ENCODE assay signal across 1 cellular context in genomic region chr1:62621907-62622306, GRCh38.
TF ChIP-seq lines count a peak whose summit lies in the region.

No MANE protein-coding gene starts in this region.

TF ChIP-seq in HepG2, 621 proteins besides CTCF, POLR2A, EP300 and RAD21 (continued from another document and continues in another):
- TF ChIP-seq ETS1 (CRISPR knock-in tag; IDR thresholded peaks at IDR 0.05) (no peak), BATF2 (CRISPR knock-in tag; IDR thresholded peaks at IDR 0.05) (0 out of 2 replicates have a peak, but pooled peaks have one; percentile 47), ZMYM3 (CRISPR knock-in tag; IDR thresholded peaks at IDR 0.05) (peak; percentile 62; the same call in 1 of the 2 replicates), ZNF350 (CRISPR knock-in tag; IDR thresholded peaks at IDR 0.05; ENCODE audit: borderline replicate concordance, low read depth) (no peak), ZXDC (CRISPR knock-in tag; IDR thresholded peaks at IDR 0.05) (no peak), ZNF3 (CRISPR knock-in tag; IDR thresholded peaks at IDR 0.05) (0 out of 2 replicates have a peak, but pooled peaks have one; percentile 60), AGO1 (IDR thresholded peaks at IDR 0.05; ENCODE audit: low read depth, low read length, poor library complexity, severe bottlenecking) (no peak), SKI (IDR thresholded peaks at IDR 0.05; ENCODE audit: partially characterized antibody) (peak; percentile 45), ASH2L (IDR thresholded peaks at IDR 0.05; ENCODE audit: insufficient read length, low read depth, low read length) (peak; percentile 31), GABPB1 (CRISPR knock-in tag; IDR thresholded peaks at IDR 0.05) (peak; percentile 41; the same call in 1 of the 2 replicates), RNF2 (conservative IDR thresholded peaks at IDR 0.05; ENCODE audit: low read depth) (no peak), ZBTB4 (CRISPR knock-in tag; IDR thresholded peaks at IDR 0.05; ENCODE audit: borderline replicate concordance) (no peak), ZNF234 (CRISPR knock-in tag; conservative IDR thresholded peaks at IDR 0.05) (no peak), NFYB (CRISPR knock-in tag; IDR thresholded peaks at IDR 0.05) (peak; percentile 38; the same call in 1 of the 2 replicates), NPAS2 (CRISPR knock-in tag; IDR thresholded peaks at IDR 0.05; ENCODE audit: borderline replicate concordance) (no peak), BCL6 (CRISPR knock-in tag; IDR thresholded peaks at IDR 0.05) (peak; percentile 86), E2F2 (CRISPR knock-in tag; IDR thresholded peaks at IDR 0.05; ENCODE audit: borderline replicate concordance) (no peak), ZNF83 (CRISPR knock-in tag; IDR thresholded peaks at IDR 0.05; ENCODE audit: borderline replicate concordance) (no peak), GRHL1 (CRISPR knock-in tag; conservative IDR thresholded peaks at IDR 0.05) (no peak), ARNT2 (CRISPR knock-in tag; IDR thresholded peaks at IDR 0.05; ENCODE audit: low read depth) (peak; percentile 44; the same call in 1 of the 2 replicates), JUND (CRISPR knock-in tag; IDR thresholded peaks at IDR 0.05) (peak; percentile 94), SUZ12 (IDR thresholded peaks at IDR 0.05; ENCODE audit: low read depth, low read length) (no peak), ETV5 (CRISPR knock-in tag; IDR thresholded peaks at IDR 0.05; ENCODE audit: borderline replicate concordance) (no peak; the same call in 1 of the 2 replicates), PBX2 (CRISPR knock-in tag; IDR thresholded peaks at IDR 0.05) (no peak), KLF15 (CRISPR knock-in tag; IDR thresholded peaks at IDR 0.05; ENCODE audit: borderline replicate concordance) (no peak), REXO4 (CRISPR knock-in tag; IDR thresholded peaks at IDR 0.05; ENCODE audit: borderline replicate concordance) (no peak), DNMT1 (CRISPR knock-in tag; IDR thresholded peaks at IDR 0.05) (no peak), ATF6 (CRISPR knock-in tag; conservative IDR thresholded peaks at IDR 0.05) (no peak), KDM4B (CRISPR knock-in tag; IDR thresholded peaks at IDR 0.05) (peak; percentile 76), KDM3A (CRISPR knock-in tag; IDR thresholded peaks at IDR 0.05; ENCODE audit: low read depth) (peak; percentile 77; the same call in 1 of the 2 replicates), GABPA (IDR thresholded peaks at IDR 0.05; ENCODE audit: low read depth, low read length) (no peak), GABPA (CRISPR knock-in tag; IDR thresholded peaks at IDR 0.05; ENCODE audit: low read depth) (peak; percentile 44; the same call in 1 of the 2 replicates), XRCC5 (optimal IDR thresholded peaks at IDR 0.05; ENCODE audit: low read length) (no peak)
- TF ChIP-seq, protein P1, sequence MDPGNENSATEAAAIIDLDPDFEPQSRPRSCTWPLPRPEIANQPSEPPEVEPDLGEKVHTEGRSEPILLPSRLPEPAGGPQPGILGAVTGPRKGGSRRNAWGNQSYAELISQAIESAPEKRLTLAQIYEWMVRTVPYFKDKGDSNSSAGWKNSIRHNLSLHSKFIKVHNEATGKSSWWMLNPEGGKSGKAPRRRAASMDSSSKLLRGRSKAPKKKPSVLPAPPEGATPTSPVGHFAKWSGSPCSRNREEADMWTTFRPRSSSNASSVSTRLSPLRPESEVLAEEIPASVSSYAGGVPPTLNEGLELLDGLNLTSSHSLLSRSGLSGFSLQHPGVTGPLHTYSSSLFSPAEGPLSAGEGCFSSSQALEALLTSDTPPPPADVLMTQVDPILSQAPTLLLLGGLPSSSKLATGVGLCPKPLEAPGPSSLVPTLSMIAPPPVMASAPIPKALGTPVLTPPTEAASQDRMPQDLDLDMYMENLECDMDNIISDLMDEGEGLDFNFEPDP (CRISPR knock-in tag; conservative IDR thresholded peaks at IDR 0.05): no peak
- TF ChIP-seq, protein P2, sequence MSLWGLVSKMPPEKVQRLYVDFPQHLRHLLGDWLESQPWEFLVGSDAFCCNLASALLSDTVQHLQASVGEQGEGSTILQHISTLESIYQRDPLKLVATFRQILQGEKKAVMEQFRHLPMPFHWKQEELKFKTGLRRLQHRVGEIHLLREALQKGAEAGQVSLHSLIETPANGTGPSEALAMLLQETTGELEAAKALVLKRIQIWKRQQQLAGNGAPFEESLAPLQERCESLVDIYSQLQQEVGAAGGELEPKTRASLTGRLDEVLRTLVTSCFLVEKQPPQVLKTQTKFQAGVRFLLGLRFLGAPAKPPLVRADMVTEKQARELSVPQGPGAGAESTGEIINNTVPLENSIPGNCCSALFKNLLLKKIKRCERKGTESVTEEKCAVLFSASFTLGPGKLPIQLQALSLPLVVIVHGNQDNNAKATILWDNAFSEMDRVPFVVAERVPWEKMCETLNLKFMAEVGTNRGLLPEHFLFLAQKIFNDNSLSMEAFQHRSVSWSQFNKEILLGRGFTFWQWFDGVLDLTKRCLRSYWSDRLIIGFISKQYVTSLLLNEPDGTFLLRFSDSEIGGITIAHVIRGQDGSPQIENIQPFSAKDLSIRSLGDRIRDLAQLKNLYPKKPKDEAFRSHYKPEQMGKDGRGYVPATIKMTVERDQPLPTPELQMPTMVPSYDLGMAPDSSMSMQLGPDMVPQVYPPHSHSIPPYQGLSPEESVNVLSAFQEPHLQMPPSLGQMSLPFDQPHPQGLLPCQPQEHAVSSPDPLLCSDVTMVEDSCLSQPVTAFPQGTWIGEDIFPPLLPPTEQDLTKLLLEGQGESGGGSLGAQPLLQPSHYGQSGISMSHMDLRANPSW (CRISPR knock-in tag; IDR thresholded peaks at IDR 0.05; ENCODE audit: borderline replicate concordance): no peak; the same call in 1 of the 2 replicates
- TF ChIP-seq, protein P3, sequence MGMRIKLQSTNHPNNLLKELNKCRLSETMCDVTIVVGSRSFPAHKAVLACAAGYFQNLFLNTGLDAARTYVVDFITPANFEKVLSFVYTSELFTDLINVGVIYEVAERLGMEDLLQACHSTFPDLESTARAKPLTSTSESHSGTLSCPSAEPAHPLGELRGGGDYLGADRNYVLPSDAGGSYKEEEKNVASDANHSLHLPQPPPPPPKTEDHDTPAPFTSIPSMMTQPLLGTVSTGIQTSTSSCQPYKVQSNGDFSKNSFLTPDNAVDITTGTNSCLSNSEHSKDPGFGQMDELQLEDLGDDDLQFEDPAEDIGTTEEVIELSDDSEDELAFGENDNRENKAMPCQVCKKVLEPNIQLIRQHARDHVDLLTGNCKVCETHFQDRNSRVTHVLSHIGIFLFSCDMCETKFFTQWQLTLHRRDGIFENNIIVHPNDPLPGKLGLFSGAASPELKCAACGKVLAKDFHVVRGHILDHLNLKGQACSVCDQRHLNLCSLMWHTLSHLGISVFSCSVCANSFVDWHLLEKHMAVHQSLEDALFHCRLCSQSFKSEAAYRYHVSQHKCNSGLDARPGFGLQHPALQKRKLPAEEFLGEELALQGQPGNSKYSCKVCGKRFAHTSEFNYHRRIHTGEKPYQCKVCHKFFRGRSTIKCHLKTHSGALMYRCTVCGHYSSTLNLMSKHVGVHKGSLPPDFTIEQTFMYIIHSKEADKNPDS (CRISPR knock-in tag; IDR thresholded peaks at IDR 0.05): no peak
